Comparison of ENCODE assay signal across 17 cellular contexts in genomic region chrX:40031861-40032422, GRCh38.
DNase-seq lines count a peak whose midpoint lies in the region; ATAC-seq lines count a peak whose summit lies in the region.
"Had no signal": no experiment of that assay in that cellular context is flagged by ENCODE, and none has a peak within 500 bp of the region (broad histone marks: within the 10 kb centered on the region; RNA-seq: fewer than 3 reads in every experiment).

No MANE protein-coding gene starts in this region.

- H3K4me1 Mint-ChIP-seq in activated CD8-positive, alpha-beta memory T cell treated with anti-CD3 and anti-CD28 coated beads, Interleukin-2, amount 10 ng/mL, durations not matched to agents 7 days and 5 days, result peaks cover 4% of the 10 kb centered on the region

- peak; percentile 39 for DNase-seq in ELF-1 (ENCODE audit: low read depth, low spot score)
- DNase-seq in HAP-1 (ENCODE audit: low spot score in 2 of 2), result peak; percentile 49 to 66
- peak; percentile 21 for DNase-seq in amniotic epithelial cell (ENCODE audit: low read depth)
- DNase-seq in mesenteric fat pad (ENCODE audit: low spot score), result peak; percentile 75
- no peak for DNase-seq in AG20443 (ENCODE audit: low spot score)
- no peak for DNase-seq in activated CD8-positive, alpha-beta memory T cell treated with anti-CD3 and anti-CD28 coated beads, Interleukin-2, amount 10 ng/mL, durations not matched to agents 7 days and 5 days
- DNase-seq: CD4-positive, CD25-positive, alpha-beta regulatory T cell; KG1; NCI-H1417; NCI-H187; NCI-H226; NCI-H524; NCI-H774; NK-92 treated with Interleukin-12 subunit alpha and Interleukin-12 subunit beta, amount 100 ng/mL, for 24 hours; Peyer's patch had no signal

- peaks cover 3% of the 10 kb centered on the region for H3K4me1 ChIP-seq in HAP-1
- H3K4me1 ChIP-seq: Peyer's patch had no signal

- no peaks in the 10 kb centered on the region for H3K27me3 ChIP-seq in HAP-1 (ENCODE audit: low read depth)
- H3K27me3 ChIP-seq: Peyer's patch had no signal

- no peaks in the 10 kb centered on the region for H3K36me3 ChIP-seq in HAP-1 (replicated peaks)
- H3K36me3 ChIP-seq: Peyer's patch had no signal

- in situ Hi-C loops in HAP-1 (cut with MboI; ENCODE audit: low sequenced_read_pairs), result no loop called here

- H3K4me3 ChIP-seq in HAP-1, result no peak overlapping the region
- H3K4me3 ChIP-seq: Peyer's patch had no signal

- H3K36me3 Mint-ChIP-seq in activated CD8-positive, alpha-beta memory T cell treated with anti-CD3 and anti-CD28 coated beads, Interleukin-2, amount 10 ng/mL, durations not matched to agents 7 days and 5 days, result no peaks in the 10 kb centered on the region
- H3K36me3 Mint-ChIP-seq: CD4-positive, CD25-positive, alpha-beta regulatory T cell had no signal

- H3K9me3 Mint-ChIP-seq in activated CD8-positive, alpha-beta memory T cell treated with anti-CD3 and anti-CD28 coated beads, Interleukin-2, amount 10 ng/mL, durations not matched to agents 7 days and 5 days (ENCODE audit: low read depth), result no peaks in the 10 kb centered on the region
- H3K9me3 Mint-ChIP-seq: CD4-positive, CD25-positive, alpha-beta regulatory T cell had no signal

- H3K9me3 ChIP-seq in HAP-1, result no peaks in the 10 kb centered on the region
- H3K9me3 ChIP-seq: Peyer's patch had no signal

- CTCF ChIA-PET in activated CD8-positive, alpha-beta memory T cell treated with anti-CD3 and anti-CD28 coated beads, Interleukin-2, amount 10 ng/mL, durations not matched to agents 7 days and 5 days (lab: Charles Lee), result no interaction called here

- H3K4me3 Mint-ChIP-seq in activated CD8-positive, alpha-beta memory T cell treated with anti-CD3 and anti-CD28 coated beads, Interleukin-2, amount 10 ng/mL, durations not matched to agents 7 days and 5 days, result no peak overlapping the region
- H3K4me3 Mint-ChIP-seq: CD4-positive, CD25-positive, alpha-beta regulatory T cell had no signal

- no peaks in the 10 kb centered on the region for H3K27me3 Mint-ChIP-seq in activated CD8-positive, alpha-beta memory T cell treated with anti-CD3 and anti-CD28 coated beads, Interleukin-2, amount 10 ng/mL, durations not matched to agents 7 days and 5 days
- H3K27me3 Mint-ChIP-seq: CD4-positive, CD25-positive, alpha-beta regulatory T cell had no signal

- no peak overlapping the region for H3K27ac Mint-ChIP-seq in activated CD8-positive, alpha-beta memory T cell treated with anti-CD3 and anti-CD28 coated beads, Interleukin-2, amount 10 ng/mL, durations not matched to agents 7 days and 5 days

- ATAC-seq in GM21360 (IDR thresholded peaks at IDR 0.05; ENCODE audit: unreplicated experiment) (no peak), GM21576 (IDR thresholded peaks at IDR 0.05; ENCODE audit: unreplicated experiment) (no peak)
- ATAC-seq in activated CD8-positive, alpha-beta memory T cell treated with anti-CD3 and anti-CD28 coated beads, Interleukin-2, amount 10 ng/mL, durations not matched to agents 7 days and 5 days, result no peak

Comparison
In these comparisons a context has a peak if more than half of its experiments do, and no peak if none do; other contexts are left out.
1. DNase-seq: peak in ELF-1 (single experiment), HAP-1 (2 of 2), amniotic epithelial cell (single experiment) and mesenteric fat pad (single experiment); none in AG20443 (single experiment) and activated CD8-positive, alpha-beta memory T cell treated with anti-CD3 and anti-CD28 coated beads, Interleukin-2, amount 10 ng/mL, durations not matched to agents 7 days and 5 days (single experiment).